ENCODE assay signal across 11 cellular contexts in the genomic region with DNA sequence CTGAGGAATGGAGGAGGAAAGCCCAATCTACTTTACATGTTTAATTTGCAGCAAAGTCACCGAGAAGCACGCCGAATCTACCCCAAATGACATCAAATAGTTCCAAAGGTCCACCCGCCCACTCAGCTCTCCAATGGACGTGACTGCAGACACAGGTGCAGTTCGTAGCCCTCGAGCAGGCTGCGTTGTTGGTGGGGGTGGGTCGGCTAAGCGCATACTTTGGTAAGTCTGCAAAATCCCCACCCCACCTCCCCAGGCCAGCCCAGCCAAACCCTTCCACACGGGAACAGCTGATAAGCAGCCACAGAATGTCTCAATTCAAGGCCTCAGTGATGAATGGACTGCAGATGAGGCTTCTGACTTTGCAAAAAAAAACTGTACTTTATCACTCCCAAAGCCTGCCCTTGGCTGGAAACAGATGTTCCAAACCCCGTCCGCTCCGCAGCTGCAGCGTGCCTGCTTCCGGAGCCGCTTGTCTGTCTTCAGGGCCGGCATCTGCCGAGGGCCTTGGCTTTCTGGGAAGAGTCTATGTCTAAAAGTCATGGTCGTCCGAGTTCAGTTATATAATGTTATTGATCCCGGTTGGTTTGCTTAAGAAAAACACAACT. TPM values are rescaled to one million over a fixed set of nuclear protein-coding genes. Genes with fewer than 3 reads are reported as not detected.
DNase-seq lines count a peak whose midpoint lies in the region; ATAC-seq and TF ChIP-seq lines count a peak whose summit lies in the region.
"Had no signal": no experiment of that assay in that cellular context is flagged by ENCODE, and none has a peak within 500 bp of the region (broad histone marks: within the 10 kb centered on the region; RNA-seq: fewer than 3 reads in every experiment).

No MANE protein-coding gene starts in this region.

- H3K9me3 ChIP-seq in BE2C, result no peaks in the 10 kb centered on the region
- peaks cover 5% of the 10 kb centered on the region; the same call in 1 of the 2 replicates for H3K9me3 ChIP-seq in SJCRH30 (replicated peaks)

- H3K4me1 Mint-ChIP-seq in nephron, result peaks cover 48% of the 10 kb centered on the region

- H3K27me3 ChIP-seq in BE2C (no peaks in the 10 kb centered on the region), SJCRH30 (peaks cover 6% of the 10 kb centered on the region)

- H3K4me3 ChIP-seq in BE2C (ENCODE audit: low read depth, low read length) (no peak overlapping the region; the same call in 1 of the 2 replicates), SJCRH30 (peak overlapping the region; percentile 2; the same call in 1 of the 2 replicates), foreskin fibroblast (ENCODE audit: low read depth in 1 of 2, low read length in 2 of 2) (no peak overlapping the region)

- peak overlapping the region; percentile 42 for H3K27ac ChIP-seq in SJCRH30

- H3K4me3 Mint-ChIP-seq in nephron, result peak overlapping the region in 1 of 3 experiments; percentile 25
- H3K4me3 Mint-ChIP-seq: effector memory CD8-positive, alpha-beta T cell had no signal

- TF ChIP-seq CTCF in BE2C (IDR thresholded peaks at IDR 0.05; ENCODE audit: low read depth, low read length) (no peak), foreskin fibroblast (IDR thresholded peaks at IDR 0.05; ENCODE audit: low read depth, low read length) (no peak), nephron (IDR thresholded peaks at IDR 0.05; ENCODE audit: unreplicated experiment in 3 of 3) (no peak)

- H3K27ac Mint-ChIP-seq in nephron, result peak overlapping the region; percentile 5 to 60 (median 34)
- H3K27ac Mint-ChIP-seq: effector memory CD8-positive, alpha-beta T cell had no signal

- H3K9me3 Mint-ChIP-seq in nephron, result no peaks in the 10 kb centered on the region
- H3K9me3 Mint-ChIP-seq: effector memory CD8-positive, alpha-beta T cell had no signal

- ATAC-seq in HG02885 (IDR thresholded peaks at IDR 0.05; ENCODE audit: poor library complexity, unreplicated experiment), result no peak
- ATAC-seq: effector memory CD8-positive, alpha-beta T cell had no signal

- H3K36me3 ChIP-seq in BE2C, result no peaks in the 10 kb centered on the region
- no peaks in the 10 kb centered on the region for H3K36me3 ChIP-seq in SJCRH30

- H3K4me1 ChIP-seq in BE2C, result peaks cover 39% of the 10 kb centered on the region
- peaks cover 28% of the 10 kb centered on the region for H3K4me1 ChIP-seq in SJCRH30

- H3K27me3 Mint-ChIP-seq in nephron (ENCODE audit: low read depth), result peaks cover 37% of the 10 kb centered on the region

- H3K36me3 Mint-ChIP-seq in nephron (ENCODE audit: low read depth), result no peaks in the 10 kb centered on the region

- DNase-seq in BE2C, result peak; percentile 82
- peak; percentile 85 to 92 for DNase-seq in SJCRH30
- peak; percentile 64 to 65 for DNase-seq in foreskin fibroblast
- no peak for DNase-seq in cortex of kidney (lab: John Stamatoyannopoulos, UW)
- DNase-seq in NCI-H1048 (lab: John Stamatoyannopoulos, UW), result no peak
- DNase-seq in NCI-H446 treated with DMSO at 0.1 percent for 48 hours (lab: John Stamatoyannopoulos, UW), result no peak
- DNase-seq: COR-L47; effector memory CD8-positive, alpha-beta T cell; HCEC 1CT had no signal

RNA-seq across cellular contexts. Expression of a gene that starts 38.2 kb away (rescaled TPM):
- polyA plus RNA-seq in BE2C (2012; ENCODE audit: insufficient read depth, insufficient read length, low read depth), result 39.9 TPM
- total RNA-seq in SJCRH30 (2014; rRNA removed; shearing (Covaris generic)), result 0.13 and 0.36 TPM in 2 replicates

Comparison
In these comparisons a context has a peak if more than half of its experiments do, and no peak if none do; other contexts are left out.
1. DNase-seq: peak in BE2C (single experiment), SJCRH30 (2 of 2) and foreskin fibroblast (2 of 2); none in cortex of kidney (single experiment), NCI-H1048 (single experiment) and NCI-H446 treated with DMSO at 0.1 percent for 48 hours (single experiment).